8 cellular contexts compared by ENCODE assay signal in the genomic region with DNA sequence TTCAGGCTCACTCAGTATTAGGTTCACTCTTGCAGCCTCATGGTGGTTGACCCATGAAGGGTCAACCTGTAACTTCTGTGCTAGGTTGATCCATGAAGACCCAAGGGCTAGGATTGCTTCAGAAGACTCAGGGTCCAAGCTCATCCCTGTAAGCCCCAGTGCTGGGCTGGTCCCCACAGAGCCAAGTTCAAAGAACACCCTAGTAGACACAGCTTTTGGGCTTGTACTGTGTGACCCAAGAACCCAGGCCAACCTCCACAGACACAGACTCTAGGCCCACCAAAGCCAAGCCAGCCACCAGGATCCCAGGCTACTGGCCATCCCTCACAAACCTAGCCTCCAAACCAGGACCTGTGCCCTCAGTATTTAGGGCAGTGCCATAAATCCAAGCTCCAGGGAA.
"Had no signal": no experiment of that assay in that cellular context is flagged by ENCODE, and none has a peak within 500 bp of the region (broad histone marks: within the 10 kb centered on the region; RNA-seq: fewer than 3 reads in every experiment).

No MANE protein-coding gene starts in this region.

- H3K36me3 ChIP-seq: HAP-1 had no signal

- H3K27ac ChIP-seq: GM23248 had no signal

- H3K4me3 ChIP-seq: GM23248, HAP-1, K562 had no signal

- DNase-seq: GM23248, GOT3, H7, HFFc6, IMR-90 had no signal

- ATAC-seq: HCT116, K562 had no signal

- H3K27ac Mint-ChIP-seq: HFFc6 had no signal

- H3K9me3 ChIP-seq: HAP-1 had no signal

- H3K4me3 Mint-ChIP-seq: HFFc6 had no signal

- H3K4me1 ChIP-seq: HAP-1 had no signal
